Comparison of ENCODE assay signal across 14 cellular contexts in genomic region chr11:46039990-46040389, GRCh38.
DNase-seq lines count a peak whose midpoint lies in the region; ATAC-seq and TF ChIP-seq lines count a peak whose summit lies in the region.
"Had no signal": no experiment of that assay in that cellular context is flagged by ENCODE, and none has a peak within 500 bp of the region (broad histone marks: within the 10 kb centered on the region; RNA-seq: fewer than 3 reads in every experiment).

No MANE protein-coding gene starts in this region.

- no peak overlapping the region for H4K8ac ChIP-seq in mesenchymal stem cell (ENCODE audit: low read length)

- H3K9me3 ChIP-seq in mesenchymal stem cell (ENCODE audit: control insufficient read depth, low read length) = no peaks in the 10 kb centered on the region
- no peaks in the 10 kb centered on the region for H3K9me3 ChIP-seq in smooth muscle cell (replicated peaks; ENCODE audit: low read depth)
- H3K9me3 ChIP-seq: ascending aorta, tibial nerve had no signal

- H2BK12ac ChIP-seq in mesenchymal stem cell (ENCODE audit: low read length in 2 of 2) = no peak overlapping the region

- H3K9ac ChIP-seq in mesenchymal stem cell (ENCODE audit: low read length) = peak overlapping the region; percentile 34
- no peak overlapping the region for H3K9ac ChIP-seq in smooth muscle cell (ENCODE audit: low read depth)

- H3K79me2 ChIP-seq in smooth muscle cell (ENCODE audit: low read depth) = peaks cover 7% of the 10 kb centered on the region

- H3K79me1 ChIP-seq in mesenchymal stem cell (replicated peaks; ENCODE audit: low read length, poor library complexity, severe bottlenecking) = peaks cover 19% of the 10 kb centered on the region

- no peak overlapping the region for H3K27ac ChIP-seq in mesenchymal stem cell (ENCODE audit: low read length, poor library complexity, severe bottlenecking)
- H3K27ac ChIP-seq in smooth muscle cell (ENCODE audit: low read depth) = no peak overlapping the region
- H3K27ac ChIP-seq: ascending aorta, tibial nerve had no signal

- no peak overlapping the region for H2AFZ ChIP-seq in mesenchymal stem cell (ENCODE audit: low read depth, low read length)
- no peak overlapping the region for H2AFZ ChIP-seq in smooth muscle cell (ENCODE audit: low read depth)

- DNase-seq in AG09319 (ENCODE audit: extremely low read depth, low read depth) (peak; percentile 20), choroid plexus epithelial cell (ENCODE audit: low read depth) (peak; percentile 81), mesenchymal stem cell (no peak), GOT3 (lab: John Stamatoyannopoulos, UW) (no peak), NCI-H446 treated with DMSO at 0.1 percent for 48 hours (lab: John Stamatoyannopoulos, UW) (no peak), smooth muscle cell (lab: John Stamatoyannopoulos, UW; ENCODE audit: unreplicated experiment) (no peak)
- peak; percentile 16 for DNase-seq in Jurkat, Clone E6-1 (ENCODE audit: low read depth, low spot score)
- DNase-seq: activated CD8-positive, alpha-beta T cell treated with anti-CD3 and anti-CD28 coated beads, Interleukin-2, amount 10 ng/mL, durations not matched to agents 7 days and 5 days; DMS 273 treated with DMSO at 0.1 percent for 48 hours; NCI-H226 had no signal

- no peak overlapping the region for H2BK15ac ChIP-seq in mesenchymal stem cell (ENCODE audit: low read depth, poor library complexity, severe bottlenecking)

- peaks cover 80% of the 10 kb centered on the region for H4K20me1 ChIP-seq in smooth muscle cell (ENCODE audit: low read depth)

- no peak overlapping the region for H3K18ac ChIP-seq in mesenchymal stem cell (ENCODE audit: low read depth in 1 of 2, low read length in 2 of 2)

- no peak overlapping the region for H2BK5ac ChIP-seq in mesenchymal stem cell (ENCODE audit: low read depth, low read length, poor library complexity, severe bottlenecking)

- no peak for ATAC-seq in HG02970 (IDR thresholded peaks at IDR 0.05; ENCODE audit: low FRiP score, unreplicated experiment)
- ATAC-seq: activated CD8-positive, alpha-beta T cell treated with anti-CD3 and anti-CD28 coated beads, Interleukin-2, amount 10 ng/mL, durations not matched to agents 7 days and 5 days; HepG2 had no signal

- H3K23ac ChIP-seq in mesenchymal stem cell (ENCODE audit: low read length in 2 of 2) = no peak overlapping the region

- H3K36me3 ChIP-seq in mesenchymal stem cell (ENCODE audit: control insufficient read depth in 1 of 2, insufficient read depth in 2 of 2, low read depth in 1 of 2, low read length in 2 of 2) (peaks cover 0 to 6% of the 10 kb centered on the region in 2 experiments), smooth muscle cell (ENCODE audit: low read depth) (no peaks in the 10 kb centered on the region)
- H3K36me3 ChIP-seq: ascending aorta, tibial nerve had no signal

- no peak overlapping the region for H3K14ac ChIP-seq in mesenchymal stem cell (ENCODE audit: low read length in 2 of 2)

- H2BK120ac ChIP-seq in mesenchymal stem cell (ENCODE audit: low read depth, low read length) = no peak overlapping the region

- no peak overlapping the region for H3K4me3 ChIP-seq in Jurkat, Clone E6-1 (ENCODE audit: low read length)
- H3K4me3 ChIP-seq in choroid plexus epithelial cell (ENCODE audit: low read depth, low read length) (no peak overlapping the region), mesenchymal stem cell (ENCODE audit: insufficient read depth in 1 of 2, low read depth in 1 of 2, low read length in 2 of 2) (no peak overlapping the region), smooth muscle cell (no peak overlapping the region)
- H3K4me3 ChIP-seq: ascending aorta, tibial nerve had no signal

- no peak overlapping the region for H3K4ac ChIP-seq in mesenchymal stem cell (ENCODE audit: low read depth in 1 of 2, low read length in 2 of 2)

- H3K4me2 ChIP-seq in mesenchymal stem cell (ENCODE audit: low read length, poor library complexity, severe bottlenecking) (no peak overlapping the region), smooth muscle cell (no peak overlapping the region)

- no peak overlapping the region for H2AK5ac ChIP-seq in mesenchymal stem cell (ENCODE audit: low read length, severe bottlenecking)

- no peak overlapping the region for H4K91ac ChIP-seq in mesenchymal stem cell (ENCODE audit: low read length)

- H3K4me1 ChIP-seq in mesenchymal stem cell (ENCODE audit: control insufficient read depth, insufficient read depth, low read depth, low read length) = no peaks in the 10 kb centered on the region
- no peaks in the 10 kb centered on the region for H3K4me1 ChIP-seq in smooth muscle cell (ENCODE audit: low read depth)

- H3K27me3 ChIP-seq in mesenchymal stem cell (ENCODE audit: control insufficient read depth in 1 of 2, insufficient read depth in 1 of 2, low read length in 2 of 2) (no peaks in the 10 kb centered on the region), smooth muscle cell (ENCODE audit: low read depth) (no peaks in the 10 kb centered on the region)
- H3K27me3 ChIP-seq: ascending aorta, tibial nerve had no signal

- TF ChIP-seq CTCF in AG09319 (IDR thresholded peaks at IDR 0.05; ENCODE audit: low read depth, low read length) = no peak
- TF ChIP-seq CTCF in choroid plexus epithelial cell (conservative IDR thresholded peaks at IDR 0.05; ENCODE audit: low read depth, low read length) = no peak
- TF ChIP-seq CTCF in smooth muscle cell (IDR thresholded peaks at IDR 0.05; ENCODE audit: borderline replicate concordance, insufficient read depth, poor library complexity, severe bottlenecking) = no peak

- no peaks in the 10 kb centered on the region for H3F3A ChIP-seq in smooth muscle cell (ENCODE audit: low read depth)

Comparison
In these comparisons a context has a peak if more than half of its experiments do, and no peak if none do; other contexts are left out.
1. DNase-seq: peak in AG09319 (single experiment), Jurkat, Clone E6-1 (single experiment) and choroid plexus epithelial cell (single experiment); none in mesenchymal stem cell (single experiment), GOT3 (single experiment), NCI-H446 treated with DMSO at 0.1 percent for 48 hours (single experiment) and smooth muscle cell (single experiment).